In genomic region chr16:86810062-86810461, GRCh38 we compare ENCODE assay signal across 29 cellular contexts.
"Had no signal": no experiment of that assay in that cellular context is flagged by ENCODE, and none has a peak within 500 bp of the region (broad histone marks: within the 10 kb centered on the region; RNA-seq: fewer than 3 reads in every experiment).

No MANE protein-coding gene starts in this region.

- H3K36me3 Mint-ChIP-seq: activated CD4-positive, alpha-beta memory T cell treated with anti-CD3 and anti-CD28 coated beads for 36 hours; activated CD8-positive, alpha-beta memory T cell treated with anti-CD3 and anti-CD28 coated beads, Interleukin-2, amount 10 ng/mL, durations not matched to agents 7 days and 5 days; activated naive CD4-positive, alpha-beta T cell treated with anti-CD3 and anti-CD28 coated beads, Interleukin-2, amount 10 ng/mL, durations not matched to agents 7 days and 5 days; activated naive CD4-positive, alpha-beta T cell treated with anti-CD3 and anti-CD28 coated beads, Interleukin-2, amount 50 U/mL, for 72 hours; activated naive CD8-positive, alpha-beta T cell treated with anti-CD3 and anti-CD28 coated beads, Interleukin-2, amount 10 ng/mL, durations not matched to agents 7 days and 5 days had no signal

- FAIRE-seq: frontal cortex had no signal

- H3K4me1 ChIP-seq: ascending aorta had no signal

- H3K4me1 Mint-ChIP-seq: activated CD4-positive, alpha-beta T cell treated with anti-CD3 and anti-CD28 coated beads for 36 hours; activated CD4-positive, alpha-beta T cell treated with anti-CD3 and anti-CD28 coated beads, Interleukin-2, amount 10 ng/mL, durations not matched to agents 24 days and 14 days; activated CD8-positive, alpha-beta memory T cell treated with anti-CD3 and anti-CD28 coated beads, Interleukin-2, amount 10 ng/mL, durations not matched to agents 7 days and 5 days; activated naive CD4-positive, alpha-beta T cell treated with anti-CD3 and anti-CD28 coated beads, Interleukin-2, amount 10 ng/mL, durations not matched to agents 7 days and 5 days; activated naive CD8-positive, alpha-beta T cell treated with anti-CD3 and anti-CD28 coated beads, Interleukin-2, amount 10 ng/mL, durations not matched to agents 7 days and 5 days; T-helper 17 cell had no signal

- H3K9me3 Mint-ChIP-seq: activated CD4-positive, alpha-beta memory T cell treated with anti-CD3 and anti-CD28 coated beads for 36 hours; activated CD4-positive, alpha-beta T cell treated with anti-CD3 and anti-CD28 coated beads, Interleukin-2, amount 10 ng/mL, durations not matched to agents 24 days and 14 days; activated naive CD4-positive, alpha-beta T cell treated with anti-CD3 and anti-CD28 coated beads, Interleukin-2, amount 10 ng/mL, durations not matched to agents 7 days and 5 days; activated naive CD4-positive, alpha-beta T cell treated with anti-CD3 and anti-CD28 coated beads, Interleukin-2, amount 50 U/mL, for 72 hours; activated naive CD8-positive, alpha-beta T cell treated with anti-CD3 and anti-CD28 coated beads, Interleukin-2, amount 10 ng/mL, durations not matched to agents 7 days and 5 days; dendritic cell treated with granulocyte-macrophage colony-stimulating factor and Interleukin-4, amounts not matched to agents 40 ng/mL and 50 ng/mL, for 4 days; endodermal cell; T-helper 2 cell treated with Interferon-gamma antibody and Interleukin-4, amounts not matched to agents 5 μg/mL and 100 μg/mL, for 36 hours had no signal

- H3K27me3 ChIP-seq: ascending aorta had no signal

- ATAC-seq: activated CD4-positive, alpha-beta T cell treated with anti-CD3 and anti-CD28 coated beads for 36 hours; activated CD8-positive, alpha-beta memory T cell treated with anti-CD3 and anti-CD28 coated beads, Interleukin-2, amount 10 ng/mL, durations not matched to agents 7 days and 5 days; activated CD8-positive, alpha-beta T cell treated with anti-CD3 and anti-CD28 coated beads, Interleukin-2, amount 10 ng/mL, durations not matched to agents 7 days and 5 days; activated naive CD4-positive, alpha-beta T cell treated with anti-CD3 and anti-CD28 coated beads, Interleukin-2, amount 50 U/mL, for 72 hours; esophagus mucosa; T-helper 17 cell had no signal

- H3K36me3 ChIP-seq: ascending aorta had no signal

- H3K9me3 ChIP-seq: ascending aorta had no signal

- DNase-seq: activated CD4-positive, alpha-beta memory T cell treated with anti-CD3 and anti-CD28 coated beads for 36 hours; activated CD4-positive, alpha-beta T cell treated with anti-CD3 and anti-CD28 coated beads for 36 hours; activated CD4-positive, alpha-beta T cell treated with anti-CD3 and anti-CD28 coated beads, Interleukin-2, amount 10 ng/mL, durations not matched to agents 24 days and 14 days; activated CD4-positive, CD25-positive, alpha-beta regulatory T cell; activated CD4-positive, CD25-positive, alpha-beta regulatory T cell treated with anti-CD3 and anti-CD28 coated beads, Interleukin-2, amount 50 U/mL, for 72 hours; activated CD8-positive, alpha-beta memory T cell treated with anti-CD3 and anti-CD28 coated beads, Interleukin-2, amount 10 ng/mL, durations not matched to agents 7 days and 5 days; activated CD8-positive, alpha-beta memory T cell treated with anti-CD3 and anti-CD28 coated beads, Interleukin-2, amount 50 U/mL, for 4 hours; activated CD8-positive, alpha-beta T cell treated with anti-CD3 and anti-CD28 coated beads, Interleukin-2, amount 10 ng/mL, durations not matched to agents 7 days and 5 days; activated gamma-delta T cell; activated naive CD4-positive, alpha-beta T cell; activated naive CD4-positive, alpha-beta T cell treated with anti-CD3 and anti-CD28 coated beads, Interleukin-2, amount 10 ng/mL, durations not matched to agents 7 days and 5 days; activated naive CD8-positive, alpha-beta T cell treated with anti-CD3 and anti-CD28 coated beads, Interleukin-2, amount 10 ng/mL, durations not matched to agents 7 days and 5 days; activated T-cell treated with anti-CD3 and anti-CD28 coated beads, Interleukin-2, amount 50 U/mL, for 1 hour; activated T-cell treated with anti-CD3 and anti-CD28 coated beads, Interleukin-2, amount 50 U/mL, for 48 hours; central memory CD4-positive, alpha-beta T cell; cerebellar nuclear complex; dorsolateral prefrontal cortex; effector memory CD4-positive, alpha-beta T cell; head of caudate nucleus; T-helper 1 cell; T-helper 17 cell had no signal

- H3K27ac Mint-ChIP-seq: activated CD4-positive, alpha-beta memory T cell treated with anti-CD3 and anti-CD28 coated beads for 36 hours; activated CD4-positive, alpha-beta T cell treated with anti-CD3 and anti-CD28 coated beads for 36 hours; activated CD4-positive, alpha-beta T cell treated with anti-CD3 and anti-CD28 coated beads, Interleukin-2, amount 10 ng/mL, durations not matched to agents 24 days and 14 days; activated CD8-positive, alpha-beta memory T cell treated with anti-CD3 and anti-CD28 coated beads, Interleukin-2, amount 10 ng/mL, durations not matched to agents 7 days and 5 days; activated CD8-positive, alpha-beta T cell treated with anti-CD3 and anti-CD28 coated beads, Interleukin-2, amount 10 ng/mL, durations not matched to agents 7 days and 5 days; activated naive CD4-positive, alpha-beta T cell treated with anti-CD3 and anti-CD28 coated beads, Interleukin-2, amount 10 ng/mL, durations not matched to agents 7 days and 5 days; activated naive CD4-positive, alpha-beta T cell treated with anti-CD3 and anti-CD28 coated beads, Interleukin-2, amount 50 U/mL, for 72 hours; activated naive CD8-positive, alpha-beta T cell treated with anti-CD3 and anti-CD28 coated beads, Interleukin-2, amount 10 ng/mL, durations not matched to agents 7 days and 5 days; dendritic cell treated with granulocyte-macrophage colony-stimulating factor and Interleukin-4, amounts not matched to agents 40 ng/mL and 50 ng/mL, for 4 days; endodermal cell; T-helper 17 cell; T-helper 2 cell treated with Interferon-gamma antibody and Interleukin-4, amounts not matched to agents 5 μg/mL and 100 μg/mL, for 36 hours had no signal

- H3K4me3 Mint-ChIP-seq: activated CD4-positive, alpha-beta memory T cell treated with anti-CD3 and anti-CD28 coated beads for 36 hours; activated CD4-positive, alpha-beta T cell treated with anti-CD3 and anti-CD28 coated beads for 36 hours; activated CD4-positive, alpha-beta T cell treated with anti-CD3 and anti-CD28 coated beads, Interleukin-2, amount 10 ng/mL, durations not matched to agents 24 days and 14 days; activated CD8-positive, alpha-beta memory T cell treated with anti-CD3 and anti-CD28 coated beads, Interleukin-2, amount 10 ng/mL, durations not matched to agents 7 days and 5 days; activated CD8-positive, alpha-beta T cell treated with anti-CD3 and anti-CD28 coated beads, Interleukin-2, amount 10 ng/mL, durations not matched to agents 7 days and 5 days; activated naive CD4-positive, alpha-beta T cell treated with anti-CD3 and anti-CD28 coated beads, Interleukin-2, amount 10 ng/mL, durations not matched to agents 7 days and 5 days; activated naive CD8-positive, alpha-beta T cell treated with anti-CD3 and anti-CD28 coated beads, Interleukin-2, amount 10 ng/mL, durations not matched to agents 7 days and 5 days; dendritic cell treated with granulocyte-macrophage colony-stimulating factor and Interleukin-4, amounts not matched to agents 40 ng/mL and 50 ng/mL, for 4 days; endodermal cell; T-helper 17 cell; T-helper 2 cell treated with Interferon-gamma antibody and Interleukin-4, amounts not matched to agents 5 μg/mL and 100 μg/mL, for 36 hours had no signal

- H3K27ac ChIP-seq: ascending aorta, coronary artery, dorsolateral prefrontal cortex had no signal

- H3K4me3 ChIP-seq: ascending aorta, coronary artery, dorsolateral prefrontal cortex had no signal
